1 cellular context compared by ENCODE assay signal in genomic region chr6:119348308-119349040, GRCh38.
TF ChIP-seq lines count a peak whose summit lies in the region.

No MANE protein-coding gene starts in this region.

TF ChIP-seq in HepG2, 621 proteins besides CTCF, POLR2A, EP300 and RAD21 (continued from another document and continues in another):
- TF ChIP-seq KIAA2018 (CRISPR knock-in tag; IDR thresholded peaks at IDR 0.05; ENCODE audit: borderline replicate concordance) (no peak), FIP1L1 (IDR thresholded peaks at IDR 0.05; ENCODE audit: borderline replicate concordance, insufficient read depth, low read depth, low read length) (no peak), ZNF646 (CRISPR knock-in tag; IDR thresholded peaks at IDR 0.05) (no peak), NONO (IDR thresholded peaks at IDR 0.05) (no peak), NONO (CRISPR knock-in tag; conservative IDR thresholded peaks at IDR 0.05) (no peak), REPIN1 (CRISPR knock-in tag; IDR thresholded peaks at IDR 0.05; ENCODE audit: borderline replicate concordance, low read depth) (peak; percentile 76; the same call in 1 of the 2 replicates), HDAC6 (IDR thresholded peaks at IDR 0.05; ENCODE audit: low read depth, low read length) (no peak), PBX2 (CRISPR knock-in tag; IDR thresholded peaks at IDR 0.05) (no peak), U2AF1 (optimal IDR thresholded peaks at IDR 0.05; ENCODE audit: low read depth, low read length) (no peak), ZNF430 (CRISPR knock-in tag; IDR thresholded peaks at IDR 0.05) (peak; percentile 54; the same call in 1 of the 2 replicates), ZSCAN9 (CRISPR knock-in tag; IDR thresholded peaks at IDR 0.05; ENCODE audit: borderline replicate concordance) (no peak), GLI4 (CRISPR knock-in tag; IDR thresholded peaks at IDR 0.05; ENCODE audit: borderline replicate concordance) (no peak), ZFP62 (CRISPR knock-in tag; IDR thresholded peaks at IDR 0.05) (no peak), NFYC (CRISPR knock-in tag; IDR thresholded peaks at IDR 0.05) (no peak), ZBTB37 (CRISPR knock-in tag; IDR thresholded peaks at IDR 0.05) (no peak), ISX (CRISPR knock-in tag; conservative IDR thresholded peaks at IDR 0.05) (0 out of 2 replicates have a peak, but pooled peaks have one; percentile 69), ZNF281 (CRISPR knock-in tag; IDR thresholded peaks at IDR 0.05; ENCODE audit: borderline replicate concordance) (no peak), KDM5B (CRISPR knock-in tag; IDR thresholded peaks at IDR 0.05; ENCODE audit: borderline replicate concordance) (no peak; the same call in 1 of the 2 replicates), DNMT1 (CRISPR knock-in tag; IDR thresholded peaks at IDR 0.05) (no peak), ETV6 (CRISPR knock-in tag; conservative IDR thresholded peaks at IDR 0.05) (no peak), ZBTB25 (CRISPR knock-in tag; IDR thresholded peaks at IDR 0.05) (0 out of 2 replicates have a peak, but pooled peaks have one; percentile 26), ZNF724P (CRISPR knock-in tag; IDR thresholded peaks at IDR 0.05; ENCODE audit: borderline replicate concordance) (no peak), GMEB2 (CRISPR knock-in tag; IDR thresholded peaks at IDR 0.05; ENCODE audit: low read depth) (no peak), LBX2 (CRISPR knock-in tag; IDR thresholded peaks at IDR 0.05; ENCODE audit: borderline replicate concordance) (no peak), MZF1 (CRISPR knock-in tag; IDR thresholded peaks at IDR 0.05; ENCODE audit: borderline replicate concordance) (no peak), ZBTB46 (CRISPR knock-in tag; IDR thresholded peaks at IDR 0.05; ENCODE audit: borderline replicate concordance) (no peak), ZNF761 (CRISPR knock-in tag; conservative IDR thresholded peaks at IDR 0.05) (no peak)
